In the genomic region with DNA sequence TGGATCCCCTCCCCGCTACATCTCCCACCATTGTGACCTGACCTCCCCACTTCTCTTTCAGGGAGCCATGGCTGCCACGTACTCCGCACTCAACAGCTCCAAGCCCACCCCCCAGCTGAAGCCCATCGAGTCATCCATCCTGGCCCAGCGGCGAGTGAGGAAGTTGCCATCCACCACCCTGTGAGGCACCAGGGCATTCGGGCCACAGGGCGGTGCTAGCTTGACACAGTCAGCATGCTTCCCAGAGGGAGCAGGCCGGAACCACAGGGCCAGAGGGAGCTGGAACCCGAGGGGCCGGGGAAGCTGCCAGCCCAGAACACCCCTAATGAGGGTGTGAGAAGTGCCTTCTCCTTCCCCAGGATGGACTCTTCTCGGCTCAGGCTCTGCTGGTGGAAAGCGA, we compare ENCODE assay signal across 18 cellular contexts.
"Had no signal": no experiment of that assay in that cellular context is flagged by ENCODE, and none has a peak within 500 bp of the region (broad histone marks: within the 10 kb centered on the region; RNA-seq: fewer than 3 reads in every experiment).

No MANE protein-coding gene starts in this region.

- H3K4me3 ChIP-seq: esophagus muscularis mucosa, gastroesophageal sphincter, heart left ventricle, suprapubic skin, transverse colon, vagina had no signal

- H3K4me1 ChIP-seq: suprapubic skin, transverse colon, vagina had no signal

- H3K27me3 Mint-ChIP-seq: activated CD4-positive, alpha-beta T cell treated with anti-CD3 and anti-CD28 coated beads, Interleukin-2, amount 10 ng/mL, durations not matched to agents 24 days and 14 days; activated naive CD4-positive, alpha-beta T cell treated with anti-CD3 and anti-CD28 coated beads, Interleukin-2, amount 10 ng/mL, durations not matched to agents 7 days and 5 days; natural killer cell treated with Interleukin-12 subunit alpha and Interleukin-12 subunit beta and Interleukin-15 and Interleukin-18, amount 100 ng/mL, for 72 hours; stimulated activated naive CD8-positive, alpha-beta T cell treated with anti-CD3 and anti-CD28 coated beads, Interleukin-15, amount 100 ng/mL, for 72 hours had no signal

- H3K27me3 ChIP-seq: esophagus muscularis mucosa, gastroesophageal sphincter, heart left ventricle, suprapubic skin, transverse colon, vagina had no signal

- H3K27ac Mint-ChIP-seq: activated naive CD4-positive, alpha-beta T cell treated with anti-CD3 and anti-CD28 coated beads, Interleukin-2, amount 10 ng/mL, durations not matched to agents 7 days and 5 days had no signal

- H3K36me3 ChIP-seq: vagina had no signal

- H3K4me3 Mint-ChIP-seq: activated CD4-positive, alpha-beta T cell treated with anti-CD3 and anti-CD28 coated beads, Interleukin-2, amount 10 ng/mL, durations not matched to agents 24 days and 14 days; activated naive CD4-positive, alpha-beta T cell treated with anti-CD3 and anti-CD28 coated beads, Interleukin-2, amount 10 ng/mL, durations not matched to agents 7 days and 5 days; activated T-cell treated with anti-CD3 and anti-CD28 coated beads, Interleukin-2, amount 50 U/mL, for 4 hours had no signal

- H3K9me3 Mint-ChIP-seq: activated CD4-positive, alpha-beta T cell treated with anti-CD3 and anti-CD28 coated beads, Interleukin-2, amount 10 ng/mL, durations not matched to agents 24 days and 14 days; activated naive CD4-positive, alpha-beta T cell treated with anti-CD3 and anti-CD28 coated beads, Interleukin-2, amount 10 ng/mL, durations not matched to agents 7 days and 5 days; activated T-cell treated with anti-CD3 and anti-CD28 coated beads, Interleukin-2, amount 50 U/mL, for 4 hours; natural killer cell treated with Interleukin-12 subunit alpha and Interleukin-12 subunit beta and Interleukin-15 and Interleukin-18, amount 100 ng/mL, for 72 hours; stimulated activated naive CD8-positive, alpha-beta T cell treated with anti-CD3 and anti-CD28 coated beads, Interleukin-15, amount 100 ng/mL, for 72 hours had no signal

- H3K9me3 ChIP-seq: esophagus muscularis mucosa, gastroesophageal sphincter, heart left ventricle, suprapubic skin, transverse colon, vagina had no signal

- ATAC-seq: activated T-cell treated with anti-CD3 and anti-CD28 coated beads, Interleukin-2, amount 50 U/mL, for 4 hours; gastroesophageal sphincter had no signal

- DNase-seq: activated CD4-positive, alpha-beta T cell treated with anti-CD3 and anti-CD28 coated beads, Interleukin-2, amount 10 ng/mL, durations not matched to agents 24 days and 14 days; activated CD8-positive, alpha-beta memory T cell treated with anti-CD3 and anti-CD28 coated beads, Interleukin-2, amount 50 U/mL, for 4 hours; activated effector memory CD4-positive, alpha-beta T cell treated with Interleukin-2 at 50 U/mL for 16 hours; activated naive CD4-positive, alpha-beta T cell treated with anti-CD3 and anti-CD28 coated beads, Interleukin-2, amount 10 ng/mL, durations not matched to agents 7 days and 5 days; activated T-cell treated with anti-CD3 and anti-CD28 coated beads, Interleukin-2, amount 50 U/mL, for 4 hours; effector CD8-positive, alpha-beta T cell; retina; stimulated activated CD4-positive, alpha-beta T cell treated with anti-CD3 and anti-CD28 coated beads, Interleukin-2, amount 100 ng/mL, for 24 hours; T-helper 1 cell; T-helper 9 cell; transverse colon had no signal

- H3K27ac ChIP-seq: esophagus muscularis mucosa, gastroesophageal sphincter, suprapubic skin, transverse colon, vagina had no signal
